24 cellular contexts compared by ENCODE assay signal in the genomic region with DNA sequence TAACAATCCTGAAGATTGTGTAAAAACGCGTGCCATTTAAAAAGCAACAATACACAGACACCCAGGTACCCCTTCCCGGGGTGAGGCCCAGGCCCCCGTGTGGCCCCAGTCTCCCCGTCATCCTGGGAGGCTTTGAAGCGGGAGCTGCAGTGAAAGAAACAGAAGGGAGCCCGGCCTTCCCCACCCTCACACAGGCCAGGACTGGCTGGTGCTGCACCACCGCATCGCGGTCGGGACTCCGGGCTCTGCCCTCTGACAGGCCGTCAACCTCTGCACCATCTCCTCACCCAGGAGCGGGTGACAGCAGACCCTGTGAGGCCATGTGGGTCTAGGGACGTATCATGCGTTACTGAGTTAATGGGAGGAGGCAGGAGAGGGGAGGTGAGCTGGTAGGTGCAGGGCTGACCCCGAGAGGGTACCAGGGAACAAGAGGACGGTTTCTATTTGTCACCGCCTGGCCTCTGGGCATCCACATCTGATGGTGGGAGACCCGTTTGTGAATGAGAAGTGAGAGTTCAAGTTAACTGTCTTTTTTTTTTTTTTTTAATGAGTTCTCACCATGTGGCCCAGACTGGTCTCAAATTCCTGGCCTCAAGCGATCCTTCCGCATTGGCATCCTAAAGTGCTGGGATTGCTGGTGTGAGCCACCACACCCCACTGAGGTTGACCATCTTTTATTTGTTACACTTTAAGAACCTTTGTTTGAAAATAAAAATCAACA. TPM values are rescaled to one million over a fixed set of nuclear protein-coding genes. Genes with fewer than 3 reads are reported as not detected.
"Had no signal": no experiment of that assay in that cellular context is flagged by ENCODE, and none has a peak within 500 bp of the region (broad histone marks: within the 10 kb centered on the region; RNA-seq: fewer than 3 reads in every experiment).

No MANE protein-coding gene starts in this region.

- H3K9me3 ChIP-seq: ascending aorta, body of pancreas had no signal

- ATAC-seq: activated CD8-positive, alpha-beta memory T cell treated with anti-CD3 and anti-CD28 coated beads, Interleukin-2, amount 10 ng/mL, durations not matched to agents 7 days and 5 days; body of pancreas; PC-3 had no signal

- H3K27ac ChIP-seq: ascending aorta, body of pancreas had no signal

- DNase-seq: activated CD4-positive, alpha-beta T cell treated with anti-CD3 and anti-CD28 coated beads for 48 hours; activated CD4-positive, alpha-beta T cell treated with anti-CD3 and anti-CD28 coated beads, Interleukin-2, amount 50 U/mL, for 4 hours; activated CD4-positive, CD25-positive, alpha-beta regulatory T cell treated with anti-CD3 and anti-CD28 coated beads, Interleukin-2, amount 50 U/mL, for 72 hours; activated CD8-positive, alpha-beta memory T cell treated with anti-CD3 and anti-CD28 coated beads, Interleukin-2, amount 10 ng/mL, durations not matched to agents 7 days and 5 days; activated effector memory CD4-positive, alpha-beta T cell treated with Interleukin-2 at 50 U/mL for 16 hours; activated naive CD4-positive, alpha-beta T cell; activated T-cell treated with anti-CD3 and anti-CD28 coated beads, Interleukin-2, amount 50 U/mL, for 24 hours; body of pancreas; Karpas-422; MM.1S; NCI-H1105; NCI-H1436; NCI-H1694 treated with DMSO at 0.1 percent for 48 hours; NCI-H2029 treated with DMSO at 0.1 percent for 48 hours; NCI-H345; NCI-H510A treated with DMSO at 0.1 percent for 48 hours; NCI-H69; PC-3; SHP77 had no signal

- H3K4me3 ChIP-seq: ascending aorta, body of pancreas had no signal

- FAIRE-seq: bronchial epithelial cell, RCC 7860 had no signal

- H3K27me3 ChIP-seq: ascending aorta, body of pancreas had no signal

- H3K4me1 ChIP-seq: ascending aorta, body of pancreas had no signal

RNA-seq across cellular contexts. Expression of gene TMEM271, which starts 49.7 kb away (rescaled TPM):
- total RNA-seq: activated CD8-positive, alpha-beta memory T cell treated with anti-CD3 and anti-CD28 coated beads, Interleukin-2, amount 10 ng/mL, durations not matched to agents 7 days and 5 days; activated T-helper 1 cell treated with anti-CD3 and anti-CD28 coated beads, Interleukin-12 subunit alpha, Interleukin-12 subunit beta, Interleukin-2, Interleukin-4 antibody, amounts not matched to agents 30 ng/mL and 10 ng/mL and 1 ng/mL, durations not matched to agents 14 hours and 24 hours and 36 hours; ascending aorta; body of pancreas; bronchial epithelial cell; PC-3; SK-MEL-5 had no signal
